ENCODE assay signal across 30 cellular contexts in the genomic region with DNA sequence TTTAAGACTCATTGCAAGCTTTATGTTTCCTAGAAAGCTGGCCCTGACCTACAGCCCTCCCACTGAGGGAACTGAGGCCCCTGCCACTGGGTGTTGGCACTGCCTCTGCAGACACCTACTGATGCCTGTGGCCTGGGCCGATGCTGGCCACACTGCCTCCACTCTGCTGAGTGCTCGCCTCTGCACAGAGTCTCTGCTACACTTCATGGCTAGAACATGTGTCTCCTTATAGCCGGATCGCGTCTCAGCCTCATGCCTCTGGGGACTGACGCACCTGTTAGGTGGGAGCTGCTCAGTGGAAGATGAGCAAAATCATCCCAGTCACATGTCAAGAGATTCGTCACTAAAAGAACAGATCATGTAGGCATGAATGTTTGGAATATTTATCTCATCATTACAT.
"Had no signal": no experiment of that assay in that cellular context is flagged by ENCODE, and none has a peak within 500 bp of the region (broad histone marks: within the 10 kb centered on the region; RNA-seq: fewer than 3 reads in every experiment).

No MANE protein-coding gene starts in this region.

- H3K36me3 ChIP-seq: esophagus muscularis mucosa, gastroesophageal sphincter, heart right ventricle, left lung, neutrophil, pancreas, right lobe of liver, stomach, tibial artery, vagina had no signal

- H3K9me3 Mint-ChIP-seq: naive B cell, nephron progenitor cell, type B pancreatic cell had no signal

- H3K9me3 ChIP-seq: esophagus muscularis mucosa, gastroesophageal sphincter, heart right ventricle, left lung, mucosa of descending colon, neutrophil, pancreas, right lobe of liver, stomach, tibial artery, vagina had no signal

- H3K4me3 ChIP-seq: coronary artery, esophagus muscularis mucosa, gastroesophageal sphincter, heart right ventricle, left lung, mucosa of descending colon, pancreas, right lobe of liver, stomach, tibial artery, vagina had no signal

- DNase-seq: dermis blood vessel endothelial cell; effector memory CD4-positive, alpha-beta T cell; foreskin keratinocyte; heart right ventricle; hippocampal formation; left cardiac atrium; left lung; mesenchymal stem cell; mucosa of descending colon; naive B cell; nephron progenitor cell; right lobe of liver; small intestine; stimulated activated CD4-positive, alpha-beta T cell treated with anti-CD3 and anti-CD28 coated beads, Interleukin-12 subunit alpha, Interleukin-12 subunit beta, amount 100 ng/mL, for 4 hours; stimulated activated CD4-positive, alpha-beta T cell treated with anti-CD3 and anti-CD28 coated beads, Interleukin-1b, Interleukin-23, amount 100 ng/mL, for 48 hours; stimulated activated CD4-positive, alpha-beta T cell treated with anti-CD3 and anti-CD28 coated beads, Interleukin-4, amount 100 ng/mL, for 1 hour; stimulated activated CD8-positive, alpha-beta memory T cell treated with anti-CD3 and anti-CD28 coated beads, Interleukin-4, amount 100 ng/mL, for 48 hours; stimulated activated naive CD4-positive, alpha-beta T cell treated with Interleukin-2 at 50 U/mL for 16 hours; stomach; tibial artery had no signal

- H3K4me1 Mint-ChIP-seq: naive B cell had no signal

- H3K27me3 Mint-ChIP-seq: type B pancreatic cell had no signal

- H3K27ac Mint-ChIP-seq: mesothelial cell of epicardium, naive B cell, type B pancreatic cell had no signal

- H3K4me1 ChIP-seq: esophagus muscularis mucosa, foreskin keratinocyte, gastroesophageal sphincter, tibial artery, vagina had no signal

- H3K36me3 Mint-ChIP-seq: mesothelial cell of epicardium, naive B cell, type B pancreatic cell had no signal

- H3K27ac ChIP-seq: coronary artery, esophagus muscularis mucosa, foreskin keratinocyte, gastroesophageal sphincter, heart right ventricle, left lung, neutrophil, pancreas, right lobe of liver, stomach, tibial artery, vagina had no signal

- ATAC-seq: foreskin keratinocyte, gastroesophageal sphincter, left cardiac atrium, left lung, mucosa of descending colon, pancreas had no signal

- FAIRE-seq: endothelial cell of umbilical vein, islet of Langerhans, pancreas, small intestine had no signal

- H3K4me3 Mint-ChIP-seq: mesothelial cell of epicardium, naive B cell, nephron progenitor cell, type B pancreatic cell had no signal

- H3K27me3 ChIP-seq: esophagus muscularis mucosa, foreskin keratinocyte, gastroesophageal sphincter, left lung, neutrophil, pancreas, right lobe of liver, stomach, tibial artery, vagina had no signal
